ENCODE assay signal across 9 cellular contexts in genomic region chr17:73591278-73592078, GRCh38. TPM values are rescaled to one million over a fixed set of nuclear protein-coding genes. Genes with fewer than 3 reads are reported as not detected.
A peak's percentile ranks its signal among the peaks of the same experiment; 100 is the strongest.
DNase-seq lines count a peak whose midpoint lies in the region; ATAC-seq and TF ChIP-seq lines count a peak whose summit lies in the region.
"Had no signal": no experiment of that assay in that cellular context is flagged by ENCODE, and none has a peak within 500 bp of the region (broad histone marks: within the 10 kb centered on the region; RNA-seq: fewer than 3 reads in every experiment).

No MANE protein-coding gene starts in this region.

- H3K4me3 ChIP-seq in CD4-positive, CD25-positive, alpha-beta regulatory T cell (ENCODE audit: low read depth, low read length) = peak overlapping the region; percentile 73
- H3K4me3 ChIP-seq in MM.1S (ENCODE audit: low read length) (no peak overlapping the region), sigmoid colon (no peak overlapping the region)

- H3K27ac Mint-ChIP-seq in CD4-positive, CD25-positive, alpha-beta regulatory T cell = peak overlapping the region; percentile 95 to 98 (median 97)
- H3K27ac Mint-ChIP-seq: dendritic cell treated with granulocyte-macrophage colony-stimulating factor and Interleukin-4, amounts not matched to agents 40 ng/mL and 50 ng/mL, for 4 days had no signal

- no peaks in the 10 kb centered on the region for H3K79me2 ChIP-seq in MM.1S (ENCODE audit: low read length)

- no peaks in the 10 kb centered on the region for H3K36me3 ChIP-seq in CD4-positive, CD25-positive, alpha-beta regulatory T cell (ENCODE audit: control insufficient read depth, insufficient read depth, low read length)
- H3K36me3 ChIP-seq in MM.1S (replicated peaks; ENCODE audit: insufficient read depth, low read length) = no peaks in the 10 kb centered on the region
- no peaks in the 10 kb centered on the region for H3K36me3 ChIP-seq in sigmoid colon

- H3K4me1 ChIP-seq in CD4-positive, CD25-positive, alpha-beta regulatory T cell (ENCODE audit: control insufficient read depth, insufficient read depth, low read length, poor library complexity, severe bottlenecking) = peaks cover 62% of the 10 kb centered on the region
- H3K4me1 ChIP-seq in MM.1S (ENCODE audit: low read length) (peaks cover 4% of the 10 kb centered on the region; the same call in 1 of the 2 replicates), sigmoid colon (no peaks in the 10 kb centered on the region)

- no peaks in the 10 kb centered on the region for H3K36me3 Mint-ChIP-seq in CD4-positive, CD25-positive, alpha-beta regulatory T cell

- peak overlapping the region; percentile 64 for H3K27ac ChIP-seq in CD4-positive, CD25-positive, alpha-beta regulatory T cell (ENCODE audit: insufficient read depth, low read length, poor library complexity, severe bottlenecking)
- H3K27ac ChIP-seq in MM.1S (ENCODE audit: low read length) (peak overlapping the region; percentile 40; the same call in 1 of the 2 replicates), sigmoid colon (no peak overlapping the region)

- no peak for TF ChIP-seq CTCF in MM.1S (IDR thresholded peaks at IDR 0.05; ENCODE audit: low read length)
- TF ChIP-seq CTCF in sigmoid colon (IDR thresholded peaks at IDR 0.05) = no peak

- H3K9ac ChIP-seq in MM.1S (ENCODE audit: low read length) = no peak overlapping the region

- peak; percentile 90 to 95 for ATAC-seq in CD4-positive, CD25-positive, alpha-beta regulatory T cell (ENCODE audit: low read depth in 2 of 2)
- ATAC-seq in GM21390 (IDR thresholded peaks at IDR 0.05; ENCODE audit: unreplicated experiment) = peak; percentile 77

- peak overlapping the region; percentile 37 for H3K4me2 ChIP-seq in MM.1S (ENCODE audit: low read depth, low read length)

- no peaks in the 10 kb centered on the region for H3K9me2 ChIP-seq in MM.1S (replicated peaks; ENCODE audit: insufficient read depth, low read length)

- peak overlapping the region; percentile 24; the same call in 1 of the 2 replicates for H2AFZ ChIP-seq in MM.1S (ENCODE audit: low read length)

- peak overlapping the region; percentile 56 to 89 (median 72) for H3K4me3 Mint-ChIP-seq in CD4-positive, CD25-positive, alpha-beta regulatory T cell
- H3K4me3 Mint-ChIP-seq: dendritic cell treated with granulocyte-macrophage colony-stimulating factor and Interleukin-4, amounts not matched to agents 40 ng/mL and 50 ng/mL, for 4 days had no signal

- H3K4me1 Mint-ChIP-seq in CD4-positive, CD25-positive, alpha-beta regulatory T cell = peaks cover 6 to 79% (median 50%) of the 10 kb centered on the region in 4 donors

- no peaks in the 10 kb centered on the region for H3K9me3 ChIP-seq in CD4-positive, CD25-positive, alpha-beta regulatory T cell (ENCODE audit: control insufficient read depth in 2 of 2, low read length in 2 of 2)
- H3K9me3 ChIP-seq in MM.1S (replicated peaks; ENCODE audit: insufficient read depth, low read length) (no peaks in the 10 kb centered on the region), sigmoid colon (no peaks in the 10 kb centered on the region)

- TF ChIP-seq POLR2A in sigmoid colon (IDR thresholded peaks at IDR 0.05) = no peak

- DNase-seq in CD4-positive, CD25-positive, alpha-beta regulatory T cell = peak; percentile 21 to 85 (median 74)
- DNase-seq in MM.1S (peak; percentile 79), sigmoid colon (no peak), medulla oblongata (ENCODE audit: extremely low spot score) (no peak), COLO829 (ENCODE audit: low spot score) (no peak), NCI-H526 (lab: John Stamatoyannopoulos, UW) (no peak)
- DNase-seq in activated effector memory CD4-positive, alpha-beta T cell treated with Interleukin-2 at 50 U/mL for 16 hours = peak; percentile 57

- WGBS in sigmoid colon, 2 donors = 41 to 75% methylated on average over 19 of the region's 19 CpGs

- H4K20me1 ChIP-seq in MM.1S (ENCODE audit: insufficient read depth, low read length) = no peaks in the 10 kb centered on the region

- H3F3A ChIP-seq in MM.1S (ENCODE audit: insufficient read depth, low read length) = no peaks in the 10 kb centered on the region

- no peaks in the 10 kb centered on the region for H3K27me3 ChIP-seq in CD4-positive, CD25-positive, alpha-beta regulatory T cell (ENCODE audit: control insufficient read depth, insufficient read depth, low read length)
- H3K27me3 ChIP-seq in MM.1S (replicated peaks; ENCODE audit: insufficient read depth, low read length) (peaks cover 33% of the 10 kb centered on the region), sigmoid colon (no peaks in the 10 kb centered on the region)

- TF ChIP-seq EP300 in sigmoid colon (IDR thresholded peaks at IDR 0.05) = no peak

- H3K27me3 Mint-ChIP-seq in CD4-positive, CD25-positive, alpha-beta regulatory T cell = no peaks in the 10 kb centered on the region

- no peaks in the 10 kb centered on the region for H3K9me3 Mint-ChIP-seq in CD4-positive, CD25-positive, alpha-beta regulatory T cell
- H3K9me3 Mint-ChIP-seq: dendritic cell treated with granulocyte-macrophage colony-stimulating factor and Interleukin-4, amounts not matched to agents 40 ng/mL and 50 ng/mL, for 4 days had no signal

- intact Hi-C loops in sigmoid colon (cut with DNase I) = no loop called here

RNA-seq across cellular contexts. Expression of gene SDK2, which starts 52.8 kb away (rescaled TPM):
- 0.59 TPM for total RNA-seq in CD4-positive, CD25-positive, alpha-beta regulatory T cell
- polyA plus RNA-seq in CD4-positive, CD25-positive, alpha-beta regulatory T cell = under 1 TPM in 2 of 4 donors, not detected in 2; 0.02 TPM
- under 1 TPM; 0.66 to 0.83 (median 0.76) TPM for total RNA-seq in sigmoid colon
- 1 to 10 TPM in 1 of 3 donors, under 1 TPM in 2; under 0.01 to 1.9 (median under 0.01) TPM for polyA plus RNA-seq in sigmoid colon

Comparison
In these comparisons a context has a peak if more than half of its experiments do, and no peak if none do; other contexts are left out.
1. DNase-seq: peak in CD4-positive, CD25-positive, alpha-beta regulatory T cell (3 of 3), MM.1S (single experiment) and activated effector memory CD4-positive, alpha-beta T cell treated with Interleukin-2 at 50 U/mL for 16 hours (single experiment); none in sigmoid colon (single experiment), medulla oblongata (single experiment), COLO829 (single experiment) and NCI-H526 (0 of 2).
2. H3K27ac ChIP-seq: peak in CD4-positive, CD25-positive, alpha-beta regulatory T cell (single experiment) and MM.1S (single experiment); none in sigmoid colon (0 of 4).